Comparison of ENCODE assay signal across 2 cellular contexts in genomic region chr12:27636569-27636968, GRCh38. TPM values are rescaled to one million over a fixed set of nuclear protein-coding genes. Genes with fewer than 3 reads are reported as not detected.
"Had no signal": no experiment of that assay in that cellular context is flagged by ENCODE, and none has a peak within 500 bp of the region (broad histone marks: within the 10 kb centered on the region; RNA-seq: fewer than 3 reads in every experiment).

No MANE protein-coding gene starts in this region.

RNA-seq across cellular contexts. Expression of gene REP15, which starts 59.7 kb away (rescaled TPM):
- total RNA-seq: ascending aorta, epithelial cell of proximal tubule had no signal
